In the genomic region with DNA sequence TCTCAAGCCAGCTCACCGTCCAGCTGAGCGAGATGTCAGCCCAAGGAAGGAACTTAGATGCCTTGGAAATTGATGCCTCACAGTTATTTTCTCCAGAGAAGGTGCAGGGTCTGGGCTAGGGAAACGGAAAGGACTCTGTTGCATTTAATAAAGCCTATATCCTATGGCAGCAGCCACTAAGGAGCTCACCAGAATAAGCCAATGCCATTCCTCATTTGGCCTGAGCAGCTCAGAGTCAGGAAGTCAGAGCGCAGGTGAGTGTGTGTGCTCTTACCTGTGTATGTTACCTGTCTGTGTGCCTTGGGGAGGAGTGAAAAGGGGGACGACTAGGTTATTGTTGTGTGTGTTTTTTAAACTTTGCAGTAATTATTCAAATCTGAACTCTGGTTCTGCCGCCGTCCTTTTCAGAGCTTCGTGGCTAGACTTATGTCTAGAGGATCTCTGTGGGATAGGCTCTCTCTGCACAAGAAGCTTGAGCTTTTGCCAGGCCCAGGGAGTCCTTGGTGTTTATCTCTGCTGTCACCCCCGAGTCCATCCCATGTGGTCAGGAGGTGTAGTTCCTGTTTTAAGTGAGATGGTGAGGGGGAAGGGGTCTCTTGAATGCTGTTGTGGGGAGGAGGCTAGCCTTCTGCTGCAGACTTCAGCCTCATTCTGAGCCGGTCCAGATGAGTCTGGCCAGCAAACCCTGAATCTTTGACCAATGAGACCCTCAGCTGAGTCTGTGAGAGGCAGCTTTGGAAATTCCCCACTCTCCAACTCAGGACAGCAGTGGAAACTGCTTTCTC, we compare ENCODE assay signal across 8 cellular contexts. TPM values are rescaled to one million over a fixed set of nuclear protein-coding genes. Genes with fewer than 3 reads are reported as not detected.
DNase-seq lines count a peak whose midpoint lies in the region; ATAC-seq and TF ChIP-seq lines count a peak whose summit lies in the region.

No MANE protein-coding gene starts in this region.

- H3K4me3 ChIP-seq in left ventricle myocardium inferior (peak overlapping the region; percentile 77), upper lobe of right lung (peak overlapping the region; percentile 6)

- no peaks in the 10 kb centered on the region for H3K9me3 Mint-ChIP-seq in activated CD4-positive, alpha-beta memory T cell treated with anti-CD3 and anti-CD28 coated beads for 36 hours

- no peak for DNase-seq in left ventricle myocardium inferior
- no peak for DNase-seq in left cardiac atrium
- no peak for DNase-seq in activated CD4-positive, alpha-beta memory T cell treated with anti-CD3 and anti-CD28 coated beads for 36 hours
- peak; percentile 67 for DNase-seq in medulla oblongata (ENCODE audit: extremely low spot score)
- no peak for DNase-seq in upper lobe of right lung
- DNase-seq in COR-L47 (lab: John Stamatoyannopoulos, UW) = no peak
- no peak for DNase-seq in effector CD4-positive, alpha-beta T cell

- CTCF ChIA-PET in activated CD4-positive, alpha-beta memory T cell treated with anti-CD3 and anti-CD28 coated beads for 36 hours (lab: Charles Lee) = interaction anchor here (0.6 to 9.8 kb wide), 24 partner anchors 9 to 254 kb away, joined by 3 to 338 read pairs (median 7); a partner anchor contains a TSS

- H3K27ac ChIP-seq in left ventricle myocardium inferior (replicated peaks) = no peak overlapping the region
- H3K27ac ChIP-seq in upper lobe of right lung = peak overlapping the region; percentile 47

- H3K4me1 ChIP-seq in left ventricle myocardium inferior (peaks cover 27% of the 10 kb centered on the region), upper lobe of right lung (peaks cover 20% of the 10 kb centered on the region)

- TF ChIP-seq CTCF in left ventricle myocardium inferior (IDR thresholded peaks at IDR 0.05; ENCODE audit: borderline replicate concordance) (no peak), upper lobe of right lung (IDR thresholded peaks at IDR 0.05) (no peak)

- intact Hi-C loops in left ventricle myocardium inferior (cut with micrococcal nuclease) = no loop called here
- intact Hi-C loops in left cardiac atrium (cut with DNase I) = loop anchor here in 1 of 2 donors (1.0 kb wide), 1 partner anchor 26 kb away; no protein-coding TSS in a partner anchor
- intact Hi-C loops in activated CD4-positive, alpha-beta memory T cell treated with anti-CD3 and anti-CD28 coated beads for 36 hours (cut with micrococcal nuclease) = loop anchor here (1.0 to 2.0 kb wide), 4 partner anchors 19 to 89 kb away; a partner anchor contains a TSS
- intact Hi-C loops in upper lobe of right lung (cut with DNase I) = no loop called here

- peaks cover 7% of the 10 kb centered on the region for H3K27me3 Mint-ChIP-seq in activated CD4-positive, alpha-beta memory T cell treated with anti-CD3 and anti-CD28 coated beads for 36 hours

- no peak for ATAC-seq in left cardiac atrium
- no peak for ATAC-seq in upper lobe of right lung
- no peak for ATAC-seq in GM21576 (IDR thresholded peaks at IDR 0.05; ENCODE audit: unreplicated experiment)

- H3K4me3 Mint-ChIP-seq in activated CD4-positive, alpha-beta memory T cell treated with anti-CD3 and anti-CD28 coated beads for 36 hours = peak overlapping the region; percentile 84

- peak overlapping the region; percentile 45 for H3K27ac Mint-ChIP-seq in activated CD4-positive, alpha-beta memory T cell treated with anti-CD3 and anti-CD28 coated beads for 36 hours

- H3K36me3 Mint-ChIP-seq in activated CD4-positive, alpha-beta memory T cell treated with anti-CD3 and anti-CD28 coated beads for 36 hours = no peaks in the 10 kb centered on the region

- POLR2A ChIA-PET in activated CD4-positive, alpha-beta memory T cell treated with anti-CD3 and anti-CD28 coated beads for 36 hours (lab: Charles Lee) = interaction anchor here (0.9 to 1.6 kb wide), 9 partner anchors 8 to 108 kb away, joined by 3 to 10 read pairs (median 5); a partner anchor contains a TSS

- H3K27me3 ChIP-seq in left ventricle myocardium inferior (ENCODE audit: low read depth) (peaks cover 5% of the 10 kb centered on the region), upper lobe of right lung (no peaks in the 10 kb centered on the region)

- H3K4me1 Mint-ChIP-seq in activated CD4-positive, alpha-beta memory T cell treated with anti-CD3 and anti-CD28 coated beads for 36 hours (ENCODE audit: low read depth) = peaks cover 42% of the 10 kb centered on the region

- H3K36me3 ChIP-seq in left ventricle myocardium inferior (no peaks in the 10 kb centered on the region), upper lobe of right lung (no peaks in the 10 kb centered on the region)

- no peaks in the 10 kb centered on the region for H3K9me3 ChIP-seq in left ventricle myocardium inferior (replicated peaks)
- no peaks in the 10 kb centered on the region for H3K9me3 ChIP-seq in upper lobe of right lung

RNA-seq across cellular contexts. Expression of a gene that starts 2.4 kb away (rescaled TPM):
- total RNA-seq in left ventricle myocardium inferior (2.5 TPM), left cardiac atrium (10 to 100 TPM in 1 of 2 donors, 1 to 10 TPM in 1; 7.3 to 11.9 TPM), upper lobe of right lung (4.8 TPM)
- total RNA-seq in activated CD4-positive, alpha-beta memory T cell treated with anti-CD3 and anti-CD28 coated beads for 36 hours = 10 to 100 TPM in 1 of 2 experiments, 1 to 10 TPM in 1; 9.8 to 10.1 TPM

RNA-seq across cellular contexts. Expression of a gene that starts 18.6 kb away (rescaled TPM):
- 6.3 TPM for total RNA-seq in left ventricle myocardium inferior
- 1 to 10 TPM; 8.1 to 8.2 TPM for total RNA-seq in left cardiac atrium
- 1 to 10 TPM; 9.0 to 9.8 TPM for total RNA-seq in activated CD4-positive, alpha-beta memory T cell treated with anti-CD3 and anti-CD28 coated beads for 36 hours
- 12.7 TPM for total RNA-seq in upper lobe of right lung
